Comparison of ENCODE assay signal across 1 cellular context in genomic region chr6:1608222-1608975, GRCh38.
TF ChIP-seq lines count a peak whose summit lies in the region.

No MANE protein-coding gene starts in this region.

TF ChIP-seq in WTC11, 78 proteins besides CTCF, POLR2A, EP300 and RAD21 (continued from another document):
- TF ChIP-seq AR (CRISPR knock-in tag; IDR thresholded peaks at IDR 0.05) (no peak), ZBTB21 (CRISPR knock-in tag; IDR thresholded peaks at IDR 0.05; ENCODE audit: borderline replicate concordance) (no peak)
TF ChIP-seq in WTC11: peak in this region for 0.
